In genomic region chr15:41856262-41856661, GRCh38 we compare ENCODE assay signal across 7 cellular contexts. TPM values are rescaled to one million over a fixed set of nuclear protein-coding genes. Genes with fewer than 3 reads are reported as not detected.
"Had no signal": no experiment of that assay in that cellular context is flagged by ENCODE, and none has a peak within 500 bp of the region (broad histone marks: within the 10 kb centered on the region; RNA-seq: fewer than 3 reads in every experiment).

No MANE protein-coding gene starts in this region.

- H2AFZ ChIP-seq: GM23338 had no signal

- FAIRE-seq: HTR-8/SVneo, K562 had no signal

- H3K4me1 ChIP-seq: HAP-1 had no signal

- H3K9me3 ChIP-seq: HAP-1 had no signal

- DNase-seq: IMR-90, KG1 had no signal

- H3K4me3 ChIP-seq: GM23338, HAP-1, K562 had no signal

- H3K27ac Mint-ChIP-seq: GM23338 had no signal

- H3K9me3 Mint-ChIP-seq: GM23338 had no signal

- H3K36me3 ChIP-seq: HAP-1 had no signal

- H3K4me2 ChIP-seq: GM23338 had no signal

- H3K4me3 Mint-ChIP-seq: GM23338 had no signal

RNA-seq across cellular contexts. Expression of gene SPTBN5, which starts 37.6 kb away (rescaled TPM):
- total RNA-seq: H4 had no signal
- polyA plus RNA-seq: K562 had no signal
